In the genomic region with DNA sequence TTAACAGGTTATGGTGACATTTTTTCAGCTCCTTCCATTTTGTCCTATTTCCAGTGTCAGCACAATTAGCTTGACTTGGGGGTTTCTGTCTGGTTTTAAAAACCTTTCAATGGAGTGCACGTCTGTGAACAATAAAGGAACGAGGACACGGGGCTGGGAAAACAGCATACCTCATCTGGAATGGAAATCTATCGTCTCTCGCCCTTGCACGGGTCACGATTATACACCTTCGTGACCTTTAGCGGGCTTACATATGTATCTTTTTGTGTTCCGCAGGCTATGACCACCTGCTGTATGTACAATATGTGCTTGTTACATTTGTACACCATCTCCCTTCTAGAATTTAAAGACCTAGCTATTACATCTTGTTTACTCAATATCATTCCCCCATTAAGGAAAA, we compare ENCODE assay signal across 8 cellular contexts. TPM values are rescaled to one million over a fixed set of nuclear protein-coding genes. Genes with fewer than 3 reads are reported as not detected.
DNase-seq lines count a peak whose midpoint lies in the region; ATAC-seq and TF ChIP-seq lines count a peak whose summit lies in the region.

No MANE protein-coding gene starts in this region.

- H3K4me3 ChIP-seq in cardiac muscle cell (peak overlapping the region; percentile 29), lung (no peak overlapping the region), upper lobe of left lung (peak overlapping the region in 3 of 4 donors; percentile 50 to 58 (median 52))

- no peak for TF ChIP-seq POLR2A in upper lobe of left lung (IDR thresholded peaks at IDR 0.05)

- DNase-seq in cardiac muscle cell (ENCODE audit: low read depth in 1 of 2, low spot score in 1 of 2) (peak in 1 of 2 donors; percentile 27), Right ventricle myocardium superior (no peak), lung (ENCODE audit: low spot score) (no peak), upper lobe of left lung (no peak), cerebellum (ENCODE audit: low spot score) (no peak), RWPE1 (ENCODE audit: low spot score) (no peak), GM10266 (ENCODE audit: extremely low spot score) (no peak)
- no peak for DNase-seq in activated naive CD8-positive, alpha-beta T cell treated with anti-CD3 and anti-CD28 coated beads, Interleukin-2, amount 50 U/mL, for 24 hours

- H3K36me3 ChIP-seq in cardiac muscle cell, result no peaks in the 10 kb centered on the region
- peaks cover 0 to 2% of the 10 kb centered on the region in 2 donors for H3K36me3 ChIP-seq in lung (ENCODE audit: control insufficient read depth in 2 of 2, insufficient read depth in 2 of 2, low read length in 2 of 2)
- peaks cover 0 to under 1% (median 0%) of the 10 kb centered on the region in 4 donors for H3K36me3 ChIP-seq in upper lobe of left lung

- H3K4me1 Mint-ChIP-seq in activated naive CD8-positive, alpha-beta T cell treated with anti-CD3 and anti-CD28 coated beads, Interleukin-2, amount 50 U/mL, for 24 hours, result peaks cover 5% of the 10 kb centered on the region

- no peaks in the 10 kb centered on the region for H3K27me3 ChIP-seq in cardiac muscle cell
- no peaks in the 10 kb centered on the region for H3K27me3 ChIP-seq in lung (ENCODE audit: control insufficient read depth, insufficient read depth)
- H3K27me3 ChIP-seq in upper lobe of left lung, result peaks cover 0 to 2% (median 0%) of the 10 kb centered on the region in 4 donors

- ATAC-seq in Right ventricle myocardium superior (ENCODE audit: poor library complexity) (no peak), lung (ENCODE audit: insufficient read depth, low FRiP score) (no peak), upper lobe of left lung (ENCODE audit: low FRiP score in 2 of 2) (no peak)
- no peak for ATAC-seq in activated naive CD8-positive, alpha-beta T cell treated with anti-CD3 and anti-CD28 coated beads, Interleukin-2, amount 50 U/mL, for 24 hours

- 92 to 93% methylated on average over 10 of the region's 10 CpGs for WGBS in lung, 2 donors
- 90 to 94% methylated on average over 10 of the region's 10 CpGs for WGBS in upper lobe of left lung, 2 donors

- H3K27ac ChIP-seq in cardiac muscle cell (peak overlapping the region; percentile 100), lung (ENCODE audit: low read depth in 1 of 2, low read length in 1 of 2) (peak overlapping the region; percentile 94 to 95), upper lobe of left lung (peak overlapping the region; percentile 93 to 99 (median 96)), RWPE1 (no peak overlapping the region)

- peaks cover 51% of the 10 kb centered on the region for H3K27me3 Mint-ChIP-seq in activated naive CD8-positive, alpha-beta T cell treated with anti-CD3 and anti-CD28 coated beads, Interleukin-2, amount 50 U/mL, for 24 hours

- H3K9me3 Mint-ChIP-seq in activated naive CD8-positive, alpha-beta T cell treated with anti-CD3 and anti-CD28 coated beads, Interleukin-2, amount 50 U/mL, for 24 hours, result no peaks in the 10 kb centered on the region

- H3K9me3 ChIP-seq in cardiac muscle cell (ENCODE audit: low read depth) (no peaks in the 10 kb centered on the region), lung (ENCODE audit: control insufficient read depth in 2 of 2, insufficient read depth in 1 of 2, low read length in 1 of 2) (no peaks in the 10 kb centered on the region), upper lobe of left lung (no peaks in the 10 kb centered on the region)

- TF ChIP-seq CTCF in cardiac muscle cell (IDR thresholded peaks at IDR 0.05; ENCODE audit: low read depth, low read length) (no peak), lung (IDR thresholded peaks at IDR 0.05; ENCODE audit: control extremely low read depth, extremely low read depth) (no peak), upper lobe of left lung (IDR thresholded peaks at IDR 0.05) (no peak), RWPE1 (conservative IDR thresholded peaks at IDR 0.05; ENCODE audit: low read depth) (no peak), GM10266 (IDR thresholded peaks at IDR 0.05; ENCODE audit: control insufficient read depth, insufficient read depth, low read depth, missing control alignments) (no peak)

- H3K4me1 ChIP-seq in cardiac muscle cell (ENCODE audit: low read depth), result peaks cover 65% of the 10 kb centered on the region
- peaks cover 13 to 25% of the 10 kb centered on the region in 2 donors for H3K4me1 ChIP-seq in lung (ENCODE audit: control insufficient read depth in 2 of 2, insufficient read depth in 2 of 2, low read length in 2 of 2)
- H3K4me1 ChIP-seq in upper lobe of left lung, result peaks cover 35 to 75% (median 50%) of the 10 kb centered on the region in 4 donors

- POLR2A ChIA-PET in RWPE1 (lab: Yijun Ruan, JAX; ENCODE audit: low non-redundant PET), result no interaction called here

- intact Hi-C loops in Right ventricle myocardium superior (cut with DNase I), result no loop called here

- peak overlapping the region; percentile 44 for H3K27ac Mint-ChIP-seq in activated naive CD8-positive, alpha-beta T cell treated with anti-CD3 and anti-CD28 coated beads, Interleukin-2, amount 50 U/mL, for 24 hours

- no peak for TF ChIP-seq EP300 in upper lobe of left lung (IDR thresholded peaks at IDR 0.05)

- CTCF ChIA-PET in RWPE1 (lab: Yijun Ruan, JAX), result no interaction called here

- no peaks in the 10 kb centered on the region for H3K36me3 Mint-ChIP-seq in activated naive CD8-positive, alpha-beta T cell treated with anti-CD3 and anti-CD28 coated beads, Interleukin-2, amount 50 U/mL, for 24 hours (ENCODE audit: low read depth)

- H3K4me3 Mint-ChIP-seq in activated naive CD8-positive, alpha-beta T cell treated with anti-CD3 and anti-CD28 coated beads, Interleukin-2, amount 50 U/mL, for 24 hours, result peak overlapping the region; percentile 66

RNA-seq across cellular contexts. Expression of gene ZNF532, which starts 2.3 kb away (rescaled TPM):
- total RNA-seq in cardiac muscle cell (66.5 and 108 TPM in 2 replicates), Right ventricle myocardium superior (53.3 TPM), lung (100 to 1,000 TPM in 1 of 2 donors, 10 to 100 TPM in 1; 56.6 to 128 TPM), upper lobe of left lung (10 to 100 TPM; 35.6 to 76.5 (median 42.9) TPM), cerebellum (193 TPM)
- polyA plus RNA-seq in cardiac muscle cell (28.2 and 42.0 TPM in 2 replicates), lung (10 to 100 TPM; 12.3 to 20.5 TPM)
